Comparison of ENCODE assay signal across 8 cellular contexts in genomic region chr12:22631863-22632463, GRCh38. TPM values are rescaled to one million over a fixed set of nuclear protein-coding genes. Genes with fewer than 3 reads are reported as not detected.
DNase-seq lines count a peak whose midpoint lies in the region; ATAC-seq and TF ChIP-seq lines count a peak whose summit lies in the region.

No MANE protein-coding gene starts in this region.

- no peaks in the 10 kb centered on the region for H3K36me3 ChIP-seq in body of pancreas (replicated peaks in 1 of 2; ENCODE audit: insufficient read depth in 1 of 2, low read depth in 2 of 2)

- POLR2A ChIA-PET in CD4-positive, alpha-beta T cell (lab: Charles Lee): no interaction called here

- H3K4me3 ChIP-seq in body of pancreas: no peak overlapping the region

- CTCF ChIA-PET in CD4-positive, alpha-beta T cell (lab: Charles Lee): no interaction called here
- CTCF ChIA-PET in activated CD8-positive, alpha-beta memory T cell treated with anti-CD3 and anti-CD28 coated beads, Interleukin-2, amount 10 ng/mL, durations not matched to agents 7 days and 5 days (lab: Charles Lee): interaction anchor here (1.0 to 1.5 kb wide), 2 partner anchors 87 to 109 kb away, joined by 3 read pairs; partner anchors contain the start of gene C2CD5

- no peak for TF ChIP-seq POLR2A in body of pancreas (IDR thresholded peaks at IDR 0.05)

- H3K9me3 Mint-ChIP-seq in CD4-positive, alpha-beta T cell: no peaks in the 10 kb centered on the region
- H3K9me3 Mint-ChIP-seq in mesothelial cell of epicardium: no peaks in the 10 kb centered on the region
- no peaks in the 10 kb centered on the region for H3K9me3 Mint-ChIP-seq in activated CD8-positive, alpha-beta memory T cell treated with anti-CD3 and anti-CD28 coated beads, Interleukin-2, amount 10 ng/mL, durations not matched to agents 7 days and 5 days (ENCODE audit: low read depth)

- intact Hi-C loops in CD4-positive, alpha-beta T cell (cut with DNase I, micrococcal nuclease): loop anchor here (1.0 to 10.0 kb wide), 3 partner anchors 103 to 1127 kb away; partner anchors contain the start of genes GOLT1B (in 1 of the 2) and RECQL (in 1 of the 2)
- intact Hi-C loops in body of pancreas (cut with DNase I): no loop called here

- peak; percentile 50; the same call in 1 of the 2 replicates for TF ChIP-seq RAD21 in Ishikawa (IDR thresholded peaks at IDR 0.05; ENCODE audit: low read depth)

- TF ChIP-seq CTCF in CD4-positive, alpha-beta T cell (IDR thresholded peaks at IDR 0.05): peak; percentile 82
- TF ChIP-seq CTCF in body of pancreas (IDR thresholded peaks at IDR 0.05) (peak; percentile 20 to 59 (median 57)), mesothelial cell of epicardium (IDR thresholded peaks at IDR 0.05; ENCODE audit: unreplicated experiment) (peak; percentile 63)

- H3K9me3 ChIP-seq in CD4-positive, alpha-beta T cell (ENCODE audit: control insufficient read depth, low read length): no peaks in the 10 kb centered on the region
- H3K9me3 ChIP-seq in body of pancreas: no peaks in the 10 kb centered on the region

- H3K36me3 Mint-ChIP-seq in CD4-positive, alpha-beta T cell (ENCODE audit: low read depth): peaks cover 33% of the 10 kb centered on the region
- peaks cover 7% of the 10 kb centered on the region for H3K36me3 Mint-ChIP-seq in mesothelial cell of epicardium
- peaks cover 28% of the 10 kb centered on the region for H3K36me3 Mint-ChIP-seq in activated CD8-positive, alpha-beta memory T cell treated with anti-CD3 and anti-CD28 coated beads, Interleukin-2, amount 10 ng/mL, durations not matched to agents 7 days and 5 days

- H3K4me3 Mint-ChIP-seq in CD4-positive, alpha-beta T cell: no peak overlapping the region
- no peak overlapping the region for H3K4me3 Mint-ChIP-seq in mesothelial cell of epicardium
- no peak overlapping the region for H3K4me3 Mint-ChIP-seq in activated CD8-positive, alpha-beta memory T cell treated with anti-CD3 and anti-CD28 coated beads, Interleukin-2, amount 10 ng/mL, durations not matched to agents 7 days and 5 days

- TF ChIP-seq EP300 in Ishikawa (IDR thresholded peaks at IDR 0.05; ENCODE audit: borderline replicate concordance): no peak

- H3K27me3 Mint-ChIP-seq in CD4-positive, alpha-beta T cell: no peaks in the 10 kb centered on the region
- H3K27me3 Mint-ChIP-seq in mesothelial cell of epicardium (ENCODE audit: low read depth): no peaks in the 10 kb centered on the region
- H3K27me3 Mint-ChIP-seq in activated CD8-positive, alpha-beta memory T cell treated with anti-CD3 and anti-CD28 coated beads, Interleukin-2, amount 10 ng/mL, durations not matched to agents 7 days and 5 days: no peaks in the 10 kb centered on the region

- no peak overlapping the region for H3K27ac ChIP-seq in CD4-positive, alpha-beta T cell (ENCODE audit: low read depth, low read length)
- no peak overlapping the region for H3K27ac ChIP-seq in body of pancreas

- H3K4me1 Mint-ChIP-seq in CD4-positive, alpha-beta T cell (ENCODE audit: low read depth): peaks cover 81% of the 10 kb centered on the region
- H3K4me1 Mint-ChIP-seq in mesothelial cell of epicardium: peaks cover 36% of the 10 kb centered on the region
- H3K4me1 Mint-ChIP-seq in activated CD8-positive, alpha-beta memory T cell treated with anti-CD3 and anti-CD28 coated beads, Interleukin-2, amount 10 ng/mL, durations not matched to agents 7 days and 5 days: peaks cover 57% of the 10 kb centered on the region

- no peaks in the 10 kb centered on the region for H3K27me3 ChIP-seq in CD4-positive, alpha-beta T cell (ENCODE audit: control insufficient read depth, insufficient read depth, low read length)
- no peaks in the 10 kb centered on the region for H3K27me3 ChIP-seq in body of pancreas

- DNase-seq in CD4-positive, alpha-beta T cell: no peak
- DNase-seq in body of pancreas: no peak
- DNase-seq in mesothelial cell of epicardium (ENCODE audit: low spot score in 2 of 2, unreplicated experiment in 2 of 2): no peak
- no peak for DNase-seq in activated CD8-positive, alpha-beta memory T cell treated with anti-CD3 and anti-CD28 coated beads, Interleukin-2, amount 10 ng/mL, durations not matched to agents 7 days and 5 days

- no peak overlapping the region for H3K27ac Mint-ChIP-seq in CD4-positive, alpha-beta T cell
- H3K27ac Mint-ChIP-seq in mesothelial cell of epicardium: peak overlapping the region; percentile 61
- H3K27ac Mint-ChIP-seq in activated CD8-positive, alpha-beta memory T cell treated with anti-CD3 and anti-CD28 coated beads, Interleukin-2, amount 10 ng/mL, durations not matched to agents 7 days and 5 days: no peak overlapping the region

- peak; percentile 61 for ATAC-seq in CD4-positive, alpha-beta T cell (ENCODE audit: poor library complexity)
- no peak for ATAC-seq in body of pancreas
- no peak for ATAC-seq in activated CD8-positive, alpha-beta memory T cell treated with anti-CD3 and anti-CD28 coated beads, Interleukin-2, amount 10 ng/mL, durations not matched to agents 7 days and 5 days
- no peak for ATAC-seq in HG03039 (IDR thresholded peaks at IDR 0.05; ENCODE audit: unreplicated experiment)
- no peak for ATAC-seq in HG03521 (IDR thresholded peaks at IDR 0.05; ENCODE audit: unreplicated experiment)
- no peak for ATAC-seq in HG02642 (IDR thresholded peaks at IDR 0.05; ENCODE audit: poor library complexity, unreplicated experiment)

- H3K4me1 ChIP-seq in body of pancreas: peaks cover 24% of the 10 kb centered on the region

- WGBS in body of pancreas, 2 donors: 43 to 45% methylated on average over 3 of the region's 3 CpGs

TF ChIP-seq in Ishikawa, 13 proteins besides CTCF, POLR2A, EP300 and RAD21:
- TF ChIP-seq CEBPB (IDR thresholded peaks at IDR 0.05) (no peak), CREB1 (IDR thresholded peaks at IDR 0.05; ENCODE audit: low read depth) (no peak), NFIC (IDR thresholded peaks at IDR 0.05) (no peak), FOXM1 (IDR thresholded peaks at IDR 0.05; ENCODE audit: borderline replicate concordance, low read depth) (no peak), TAF1 (IDR thresholded peaks at IDR 0.05; ENCODE audit: low read depth) (no peak), TEAD4 (IDR thresholded peaks at IDR 0.05) (no peak), EGR1 (IDR thresholded peaks at IDR 0.05) (no peak), TCF12 (IDR thresholded peaks at IDR 0.05; ENCODE audit: low read depth) (no peak), ZBTB7A (IDR thresholded peaks at IDR 0.05; ENCODE audit: low read depth) (no peak), USF1 (IDR thresholded peaks at IDR 0.05) (no peak), YY1 (IDR thresholded peaks at IDR 0.05; ENCODE audit: low read depth) (no peak)
- TF ChIP-seq, protein P1, sequence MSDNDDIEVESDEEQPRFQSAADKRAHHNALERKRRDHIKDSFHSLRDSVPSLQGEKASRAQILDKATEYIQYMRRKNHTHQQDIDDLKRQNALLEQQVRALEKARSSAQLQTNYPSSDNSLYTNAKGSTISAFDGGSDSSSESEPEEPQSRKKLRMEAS (IDR thresholded peaks at IDR 0.05): no peak
- TF ChIP-seq, protein P2, sequence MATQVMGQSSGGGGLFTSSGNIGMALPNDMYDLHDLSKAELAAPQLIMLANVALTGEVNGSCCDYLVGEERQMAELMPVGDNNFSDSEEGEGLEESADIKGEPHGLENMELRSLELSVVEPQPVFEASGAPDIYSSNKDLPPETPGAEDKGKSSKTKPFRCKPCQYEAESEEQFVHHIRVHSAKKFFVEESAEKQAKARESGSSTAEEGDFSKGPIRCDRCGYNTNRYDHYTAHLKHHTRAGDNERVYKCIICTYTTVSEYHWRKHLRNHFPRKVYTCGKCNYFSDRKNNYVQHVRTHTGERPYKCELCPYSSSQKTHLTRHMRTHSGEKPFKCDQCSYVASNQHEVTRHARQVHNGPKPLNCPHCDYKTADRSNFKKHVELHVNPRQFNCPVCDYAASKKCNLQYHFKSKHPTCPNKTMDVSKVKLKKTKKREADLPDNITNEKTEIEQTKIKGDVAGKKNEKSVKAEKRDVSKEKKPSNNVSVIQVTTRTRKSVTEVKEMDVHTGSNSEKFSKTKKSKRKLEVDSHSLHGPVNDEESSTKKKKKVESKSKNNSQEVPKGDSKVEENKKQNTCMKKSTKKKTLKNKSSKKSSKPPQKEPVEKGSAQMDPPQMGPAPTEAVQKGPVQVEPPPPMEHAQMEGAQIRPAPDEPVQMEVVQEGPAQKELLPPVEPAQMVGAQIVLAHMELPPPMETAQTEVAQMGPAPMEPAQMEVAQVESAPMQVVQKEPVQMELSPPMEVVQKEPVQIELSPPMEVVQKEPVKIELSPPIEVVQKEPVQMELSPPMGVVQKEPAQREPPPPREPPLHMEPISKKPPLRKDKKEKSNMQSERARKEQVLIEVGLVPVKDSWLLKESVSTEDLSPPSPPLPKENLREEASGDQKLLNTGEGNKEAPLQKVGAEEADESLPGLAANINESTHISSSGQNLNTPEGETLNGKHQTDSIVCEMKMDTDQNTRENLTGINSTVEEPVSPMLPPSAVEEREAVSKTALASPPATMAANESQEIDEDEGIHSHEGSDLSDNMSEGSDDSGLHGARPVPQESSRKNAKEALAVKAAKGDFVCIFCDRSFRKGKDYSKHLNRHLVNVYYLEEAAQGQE (IDR thresholded peaks at IDR 0.05; ENCODE audit: low read depth): no peak
TF ChIP-seq in Ishikawa: peak in this region for 0.

RNA-seq across cellular contexts. Expression of gene ETNK1, which starts 7.0 kb away (rescaled TPM):
- 10 to 100 TPM; 24.3 to 26.4 TPM for total RNA-seq in CD4-positive, alpha-beta T cell
- total RNA-seq in body of pancreas (10 to 100 TPM; 23.9 to 25.1 TPM), mesothelial cell of epicardium (99.4 to 106 TPM (median 105 TPM) in 3 replicates)
- 10 to 100 TPM; 77.7 to 83.1 TPM for total RNA-seq in activated CD8-positive, alpha-beta memory T cell treated with anti-CD3 and anti-CD28 coated beads, Interleukin-2, amount 10 ng/mL, durations not matched to agents 7 days and 5 days
